ENCODE assay signal across 29 cellular contexts in genomic region chrX:129648514-129649267, GRCh38.
"Had no signal": no experiment of that assay in that cellular context is flagged by ENCODE, and none has a peak within 500 bp of the region (broad histone marks: within the 10 kb centered on the region; RNA-seq: fewer than 3 reads in every experiment).

No MANE protein-coding gene starts in this region.

- H3K9me3 ChIP-seq: esophagus squamous epithelium, heart right ventricle, left lung, ovary, right lobe of liver, thoracic aorta, tibial nerve, upper lobe of right lung, uterus had no signal

- ATAC-seq: heart right ventricle; left cardiac atrium; left lung; naive thymus-derived CD4-positive, alpha-beta T cell; right lobe of liver; upper lobe of right lung had no signal

- H3K4me3 ChIP-seq: esophagus squamous epithelium, heart right ventricle, left lung, ovary, right lobe of liver, thoracic aorta, tibial nerve, upper lobe of right lung, uterus had no signal

- H3K4me3 Mint-ChIP-seq: endodermal cell; naive thymus-derived CD4-positive, alpha-beta T cell; nephron had no signal

- DNase-seq: cortex of kidney; effector CD8-positive, alpha-beta T cell; endodermal cell; esophagus squamous epithelium; foreskin melanocyte; glutamatergic neuron; heart right ventricle; hippocampal formation; left cardiac atrium; left lung; mesenchymal stem cell; midbrain; naive thymus-derived CD4-positive, alpha-beta T cell; nucleus accumbens; ovary; posterior cingulate gyrus; retina; right lobe of liver; small intestine; stimulated activated CD4-positive, alpha-beta T cell treated with anti-CD3 and anti-CD28 coated beads, Interleukin-1b, Interleukin-23, amount 100 ng/mL, for 48 hours; stimulated activated CD4-positive, alpha-beta T cell treated with anti-CD3 and anti-CD28 coated beads, Interleukin-4, amount 100 ng/mL, for 1 hour; stimulated activated CD8-positive, alpha-beta memory T cell treated with anti-CD3 and anti-CD28 coated beads, Interleukin-4, amount 100 ng/mL, for 48 hours; stimulated activated naive CD4-positive, alpha-beta T cell treated with Interleukin-2 at 50 U/mL for 16 hours; substantia nigra; upper lobe of right lung; uterus had no signal

- H3K4me1 ChIP-seq: left lung, upper lobe of right lung, uterus had no signal

- H3K27me3 ChIP-seq: ovary, right lobe of liver, upper lobe of right lung, uterus had no signal

- H3K36me3 ChIP-seq: esophagus squamous epithelium, heart right ventricle, left lung, ovary, right lobe of liver, thoracic aorta, tibial nerve, upper lobe of right lung, uterus had no signal

- H3K36me3 Mint-ChIP-seq: naive thymus-derived CD4-positive, alpha-beta T cell had no signal

- H3K9me3 Mint-ChIP-seq: endodermal cell; naive thymus-derived CD4-positive, alpha-beta T cell had no signal

- H3K27ac Mint-ChIP-seq: endodermal cell; naive thymus-derived CD4-positive, alpha-beta T cell; nephron had no signal

- H3K27ac ChIP-seq: esophagus squamous epithelium, heart right ventricle, left lung, ovary, right lobe of liver, thoracic aorta, tibial nerve, upper lobe of right lung, uterus had no signal

- H3K4me1 Mint-ChIP-seq: endodermal cell had no signal
